Comparison of ENCODE assay signal across 19 cellular contexts in genomic region chr17:28471127-28471453, GRCh38. TPM values are rescaled to one million over a fixed set of nuclear protein-coding genes. Genes with fewer than 3 reads are reported as not detected.
"Had no signal": no experiment of that assay in that cellular context is flagged by ENCODE, and none has a peak within 500 bp of the region (broad histone marks: within the 10 kb centered on the region; RNA-seq: fewer than 3 reads in every experiment).

No MANE protein-coding gene starts in this region.

- H3K27ac Mint-ChIP-seq: activated CD4-positive, alpha-beta T cell treated with anti-CD3 and anti-CD28 coated beads, Interleukin-2, amount 10 ng/mL, durations not matched to agents 7 days and 5 days; activated T-helper 1 cell treated with anti-CD3 and anti-CD28 coated beads, Interleukin-12 subunit alpha, Interleukin-12 subunit beta, Interleukin-2, Interleukin-4 antibody, amounts not matched to agents 30 ng/mL and 10 ng/mL and 1 ng/mL, durations not matched to agents 14 hours and 24 hours and 36 hours; natural killer cell treated with Interleukin-12 subunit alpha and Interleukin-12 subunit beta and Interleukin-15 and Interleukin-18, amount 100 ng/mL, for 72 hours had no signal

- H3K27me3 ChIP-seq: right atrium auricular region, testis, upper lobe of right lung had no signal

- ATAC-seq: left ventricle myocardium superior; natural killer cell treated with Interleukin-12 subunit alpha and Interleukin-12 subunit beta and Interleukin-15 and Interleukin-18, amount 100 ng/mL, for 72 hours; stimulated activated naive CD8-positive, alpha-beta T cell treated with anti-CD3 and anti-CD28 coated beads, Interleukin-15, amount 100 ng/mL, for 72 hours; upper lobe of right lung had no signal

- H3K27ac ChIP-seq: esophagus muscularis mucosa, right atrium auricular region, testis, upper lobe of right lung had no signal

- H3K36me3 ChIP-seq: esophagus muscularis mucosa, right atrium auricular region, upper lobe of right lung had no signal

- H3K4me3 Mint-ChIP-seq: activated CD4-positive, alpha-beta T cell treated with anti-CD3 and anti-CD28 coated beads, Interleukin-2, amount 10 ng/mL, durations not matched to agents 7 days and 5 days; activated T-helper 1 cell treated with anti-CD3 and anti-CD28 coated beads, Interleukin-12 subunit alpha, Interleukin-12 subunit beta, Interleukin-2, Interleukin-4 antibody, amounts not matched to agents 30 ng/mL and 10 ng/mL and 1 ng/mL, durations not matched to agents 14 hours and 24 hours and 36 hours; natural killer cell treated with Interleukin-12 subunit alpha and Interleukin-12 subunit beta and Interleukin-15 and Interleukin-18, amount 100 ng/mL, for 72 hours; stimulated activated naive CD8-positive, alpha-beta T cell treated with anti-CD3 and anti-CD28 coated beads, Interleukin-15, amount 100 ng/mL, for 72 hours had no signal

- H3K9me3 ChIP-seq: esophagus muscularis mucosa, right atrium auricular region, testis, upper lobe of right lung had no signal

- H3K4me3 ChIP-seq: esophagus muscularis mucosa, right atrium auricular region, testis, upper lobe of right lung had no signal

- H3K36me3 Mint-ChIP-seq: natural killer cell treated with Interleukin-12 subunit alpha and Interleukin-12 subunit beta and Interleukin-15 and Interleukin-18, amount 100 ng/mL, for 72 hours had no signal

- H3K9me3 Mint-ChIP-seq: activated CD4-positive, alpha-beta T cell treated with anti-CD3 and anti-CD28 coated beads, Interleukin-2, amount 10 ng/mL, durations not matched to agents 7 days and 5 days; activated T-helper 1 cell treated with anti-CD3 and anti-CD28 coated beads, Interleukin-12 subunit alpha, Interleukin-12 subunit beta, Interleukin-2, Interleukin-4 antibody, amounts not matched to agents 30 ng/mL and 10 ng/mL and 1 ng/mL, durations not matched to agents 14 hours and 24 hours and 36 hours; natural killer cell treated with Interleukin-12 subunit alpha and Interleukin-12 subunit beta and Interleukin-15 and Interleukin-18, amount 100 ng/mL, for 72 hours; stimulated activated naive CD8-positive, alpha-beta T cell treated with anti-CD3 and anti-CD28 coated beads, Interleukin-15, amount 100 ng/mL, for 72 hours had no signal

- DNase-seq: activated CD4-positive, alpha-beta T cell treated with anti-CD3 and anti-CD28 coated beads, Interleukin-2, amount 10 ng/mL, durations not matched to agents 7 days and 5 days; activated CD8-positive, alpha-beta memory T cell treated with anti-CD3 and anti-CD28 coated beads for 24 hours; activated naive CD4-positive, alpha-beta T cell treated with Interleukin-2 at 50 U/mL for 16 hours; hypothalamus; left ventricle myocardium superior; mesenchymal stem cell; testis; upper lobe of right lung had no signal

- H3K4me1 ChIP-seq: esophagus muscularis mucosa, testis, upper lobe of right lung had no signal

RNA-seq across cellular contexts. Expression of gene SLC13A2, which starts 2.4 kb away (rescaled TPM):
- total RNA-seq: activated CD4-positive, alpha-beta T cell treated with anti-CD3 and anti-CD28 coated beads, Interleukin-2, amount 10 ng/mL, durations not matched to agents 7 days and 5 days; activated T-helper 1 cell treated with anti-CD3 and anti-CD28 coated beads, Interleukin-12 subunit alpha, Interleukin-12 subunit beta, Interleukin-2, Interleukin-4 antibody, amounts not matched to agents 30 ng/mL and 10 ng/mL and 1 ng/mL, durations not matched to agents 14 hours and 24 hours and 36 hours; dermis microvascular lymphatic vessel endothelial cell; esophagus muscularis mucosa; fibroblast of villous mesenchyme; glomerular endothelial cell; kidney epithelial cell; left ventricle myocardium superior; natural killer cell treated with Interleukin-12 subunit alpha and Interleukin-12 subunit beta and Interleukin-15 and Interleukin-18, amount 100 ng/mL, for 72 hours; right atrium auricular region; T-helper 2 cell treated with Interferon-gamma antibody and Interleukin-4, amounts not matched to agents 100 ng/mL and 5 ng/mL, for 36 hours had no signal

RNA-seq across cellular contexts. Expression of gene FOXN1, which starts 35.1 kb away (rescaled TPM):
- total RNA-seq: activated CD4-positive, alpha-beta T cell treated with anti-CD3 and anti-CD28 coated beads, Interleukin-2, amount 10 ng/mL, durations not matched to agents 7 days and 5 days; activated T-helper 1 cell treated with anti-CD3 and anti-CD28 coated beads, Interleukin-12 subunit alpha, Interleukin-12 subunit beta, Interleukin-2, Interleukin-4 antibody, amounts not matched to agents 30 ng/mL and 10 ng/mL and 1 ng/mL, durations not matched to agents 14 hours and 24 hours and 36 hours; dermis microvascular lymphatic vessel endothelial cell; esophagus muscularis mucosa; fibroblast of villous mesenchyme; glomerular endothelial cell; kidney epithelial cell; left ventricle myocardium superior; natural killer cell treated with Interleukin-12 subunit alpha and Interleukin-12 subunit beta and Interleukin-15 and Interleukin-18, amount 100 ng/mL, for 72 hours; posterior vena cava; right atrium auricular region; T-helper 2 cell treated with Interferon-gamma antibody and Interleukin-4, amounts not matched to agents 100 ng/mL and 5 ng/mL, for 36 hours had no signal
